In the genomic region with DNA sequence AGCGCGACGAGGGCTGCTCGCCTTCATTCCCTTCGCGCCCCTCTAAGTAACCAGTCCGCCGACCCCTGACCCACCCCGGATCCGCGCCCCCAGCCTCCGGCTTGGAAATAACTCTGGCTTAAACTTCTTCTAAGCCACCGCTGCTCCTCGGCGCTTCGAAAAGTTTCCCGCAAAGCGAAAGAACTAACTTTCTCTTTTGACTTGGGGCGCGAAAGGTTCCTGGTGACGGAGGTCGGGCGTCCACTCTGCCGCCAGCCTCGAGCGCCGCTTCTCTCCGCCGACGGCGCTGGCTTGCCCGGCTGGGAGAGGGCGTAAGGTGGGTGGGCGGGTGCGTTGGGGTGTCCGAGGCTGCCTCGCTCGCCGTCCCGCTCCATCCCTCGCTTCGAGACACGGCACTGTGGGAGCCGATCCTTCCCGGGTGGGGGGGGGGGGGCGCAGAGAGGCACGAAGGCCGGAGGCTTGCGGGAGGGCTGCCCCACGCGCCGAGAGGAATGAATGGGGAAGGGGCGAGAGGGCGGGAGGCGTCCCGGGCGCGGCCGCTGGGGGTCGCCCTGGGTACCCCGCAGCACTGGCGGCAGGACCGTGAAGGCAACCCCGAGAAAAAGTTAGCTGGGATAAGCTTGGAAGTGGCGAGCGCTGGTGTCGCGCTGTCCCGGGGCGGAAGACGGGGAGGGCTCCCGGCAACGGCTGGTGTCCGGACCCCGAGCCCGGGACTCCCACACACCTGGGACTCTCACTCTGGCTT, we compare ENCODE assay signal across 1 cellular context.
TF ChIP-seq lines count a peak whose summit lies in the region.

No MANE protein-coding gene starts in this region.

TF ChIP-seq in HepG2, 621 proteins besides CTCF, POLR2A, EP300 and RAD21 (continued from another document and continues in another):
- TF ChIP-seq, protein P1, sequence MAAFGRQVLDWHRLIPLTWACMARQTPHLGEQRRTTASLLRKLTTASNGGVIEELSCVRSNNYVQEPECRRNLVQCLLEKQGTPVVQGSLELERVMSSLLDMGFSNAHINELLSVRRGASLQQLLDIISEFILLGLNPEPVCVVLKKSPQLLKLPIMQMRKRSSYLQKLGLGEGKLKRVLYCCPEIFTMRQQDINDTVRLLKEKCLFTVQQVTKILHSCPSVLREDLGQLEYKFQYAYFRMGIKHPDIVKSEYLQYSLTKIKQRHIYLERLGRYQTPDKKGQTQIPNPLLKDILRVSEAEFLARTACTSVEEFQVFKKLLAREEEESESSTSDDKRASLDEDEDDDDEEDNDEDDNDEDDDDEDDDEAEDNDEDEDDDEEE (CRISPR knock-in tag; IDR thresholded peaks at IDR 0.05): 0 out of 2 replicates have a peak, but pooled peaks have one; percentile 21
- TF ChIP-seq, protein P2, sequence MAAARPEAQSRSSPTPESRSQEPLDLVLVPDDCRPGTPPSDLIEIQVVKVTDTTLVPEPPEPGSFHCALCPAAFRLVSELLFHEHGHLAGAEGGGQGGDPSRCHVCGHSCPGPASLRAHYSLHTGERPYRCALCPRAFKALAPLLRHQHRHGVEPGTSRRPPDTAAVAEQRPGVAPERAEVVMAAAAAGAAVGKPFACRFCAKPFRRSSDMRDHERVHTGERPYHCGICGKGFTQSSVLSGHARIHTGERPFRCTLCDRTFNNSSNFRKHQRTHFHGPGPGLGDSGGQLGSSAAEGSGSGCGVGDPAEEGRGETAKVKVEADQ (CRISPR knock-in tag; IDR thresholded peaks at IDR 0.05; ENCODE audit: borderline replicate concordance): 0 out of 2 replicates have a peak, but pooled peaks have one; percentile 26
- TF ChIP-seq KLF13 (CRISPR knock-in tag; IDR thresholded peaks at IDR 0.05) (no peak), KLF16 (CRISPR knock-in tag; IDR thresholded peaks at IDR 0.05) (0 out of 4 replicates have a peak, but pooled peaks of 1 of the 2 experiments have one; percentile 45), HES4 (CRISPR knock-in tag; IDR thresholded peaks at IDR 0.05; ENCODE audit: borderline replicate concordance) (0 out of 2 replicates have a peak, but pooled peaks have one; percentile 17), ZNF563 (CRISPR knock-in tag; IDR thresholded peaks at IDR 0.05) (no peak), FOXK1 (CRISPR knock-in tag; IDR thresholded peaks at IDR 0.05; ENCODE audit: borderline replicate concordance, low read depth) (no peak), LCORL (IDR thresholded peaks at IDR 0.05) (no peak), LCORL (CRISPR knock-in tag; IDR thresholded peaks at IDR 0.05) (0 out of 2 replicates have a peak, but pooled peaks have one; percentile 29), ZNF557 (CRISPR knock-in tag; IDR thresholded peaks at IDR 0.05) (no peak), AGO1 (IDR thresholded peaks at IDR 0.05; ENCODE audit: low read depth, low read length, poor library complexity, severe bottlenecking) (peak; percentile 15), MTF2 (CRISPR knock-in tag; IDR thresholded peaks at IDR 0.05; ENCODE audit: borderline replicate concordance) (peak; percentile 86; the same call in 1 of the 2 replicates), ZNF749 (CRISPR knock-in tag; IDR thresholded peaks at IDR 0.05; ENCODE audit: borderline replicate concordance) (0 out of 2 replicates have a peak, but pooled peaks have one; percentile 42), DNMT1 (CRISPR knock-in tag; IDR thresholded peaks at IDR 0.05) (0 out of 2 replicates have a peak, but pooled peaks have one; percentile 51), ZNF431 (CRISPR knock-in tag; IDR thresholded peaks at IDR 0.05; ENCODE audit: borderline replicate concordance, low read depth) (0 out of 2 replicates have a peak, but pooled peaks have one; percentile 25), MTA1 (CRISPR knock-in tag; IDR thresholded peaks at IDR 0.05; ENCODE audit: borderline replicate concordance) (no peak; the same call in 1 of the 2 replicates), ZNF777 (CRISPR knock-in tag; IDR thresholded peaks at IDR 0.05) (peak; percentile 92), FOSL2 (CRISPR knock-in tag; IDR thresholded peaks at IDR 0.05) (peak; percentile 8; the same call in 1 of the 2 replicates), ASH2L (IDR thresholded peaks at IDR 0.05; ENCODE audit: insufficient read length, low read depth, low read length) (no peak), ATF7-NPFF (CRISPR knock-in tag; IDR thresholded peaks at IDR 0.05; ENCODE audit: low read depth) (peak; percentile 18; the same call in 1 of the 2 replicates), KDM5B (CRISPR knock-in tag; IDR thresholded peaks at IDR 0.05; ENCODE audit: borderline replicate concordance) (no peak), KDM2A (CRISPR knock-in tag; IDR thresholded peaks at IDR 0.05; ENCODE audit: borderline replicate concordance, low read depth) (peak; percentile 70; the same call in 1 of the 2 replicates), ZNF670 (CRISPR knock-in tag; IDR thresholded peaks at IDR 0.05; ENCODE audit: borderline replicate concordance) (0 out of 2 replicates have a peak, but pooled peaks have one; percentile 3), ZNF788 (CRISPR knock-in tag; IDR thresholded peaks at IDR 0.05; ENCODE audit: borderline replicate concordance) (peak; percentile 63; the same call in 1 of the 2 replicates), TBL1XR1 (IDR thresholded peaks at IDR 0.05; ENCODE audit: borderline replicate concordance, low read length, partially characterized antibody) (peak; percentile 17), ZNF790 (CRISPR knock-in tag; IDR thresholded peaks at IDR 0.05; ENCODE audit: borderline replicate concordance) (peak; percentile 84; the same call in 1 of the 2 replicates), MXD4 (CRISPR knock-in tag; IDR thresholded peaks at IDR 0.05) (0 out of 2 replicates have a peak, but pooled peaks have one; percentile 8)
- TF ChIP-seq, protein P3, sequence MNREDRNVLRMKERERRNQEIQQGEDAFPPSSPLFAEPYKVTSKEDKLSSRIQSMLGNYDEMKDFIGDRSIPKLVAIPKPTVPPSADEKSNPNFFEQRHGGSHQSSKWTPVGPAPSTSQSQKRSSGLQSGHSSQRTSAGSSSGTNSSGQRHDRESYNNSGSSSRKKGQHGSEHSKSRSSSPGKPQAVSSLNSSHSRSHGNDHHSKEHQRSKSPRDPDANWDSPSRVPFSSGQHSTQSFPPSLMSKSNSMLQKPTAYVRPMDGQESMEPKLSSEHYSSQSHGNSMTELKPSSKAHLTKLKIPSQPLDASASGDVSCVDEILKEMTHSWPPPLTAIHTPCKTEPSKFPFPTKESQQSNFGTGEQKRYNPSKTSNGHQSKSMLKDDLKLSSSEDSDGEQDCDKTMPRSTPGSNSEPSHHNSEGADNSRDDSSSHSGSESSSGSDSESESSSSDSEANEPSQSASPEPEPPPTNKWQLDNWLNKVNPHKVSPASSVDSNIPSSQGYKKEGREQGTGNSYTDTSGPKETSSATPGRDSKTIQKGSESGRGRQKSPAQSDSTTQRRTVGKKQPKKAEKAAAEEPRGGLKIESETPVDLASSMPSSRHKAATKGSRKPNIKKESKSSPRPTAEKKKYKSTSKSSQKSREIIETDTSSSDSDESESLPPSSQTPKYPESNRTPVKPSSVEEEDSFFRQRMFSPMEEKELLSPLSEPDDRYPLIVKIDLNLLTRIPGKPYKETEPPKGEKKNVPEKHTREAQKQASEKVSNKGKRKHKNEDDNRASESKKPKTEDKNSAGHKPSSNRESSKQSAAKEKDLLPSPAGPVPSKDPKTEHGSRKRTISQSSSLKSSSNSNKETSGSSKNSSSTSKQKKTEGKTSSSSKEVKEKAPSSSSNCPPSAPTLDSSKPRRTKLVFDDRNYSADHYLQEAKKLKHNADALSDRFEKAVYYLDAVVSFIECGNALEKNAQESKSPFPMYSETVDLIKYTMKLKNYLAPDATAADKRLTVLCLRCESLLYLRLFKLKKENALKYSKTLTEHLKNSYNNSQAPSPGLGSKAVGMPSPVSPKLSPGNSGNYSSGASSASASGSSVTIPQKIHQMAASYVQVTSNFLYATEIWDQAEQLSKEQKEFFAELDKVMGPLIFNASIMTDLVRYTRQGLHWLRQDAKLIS (CRISPR knock-in tag; IDR thresholded peaks at IDR 0.05): no peak
- TF ChIP-seq, protein P4, sequence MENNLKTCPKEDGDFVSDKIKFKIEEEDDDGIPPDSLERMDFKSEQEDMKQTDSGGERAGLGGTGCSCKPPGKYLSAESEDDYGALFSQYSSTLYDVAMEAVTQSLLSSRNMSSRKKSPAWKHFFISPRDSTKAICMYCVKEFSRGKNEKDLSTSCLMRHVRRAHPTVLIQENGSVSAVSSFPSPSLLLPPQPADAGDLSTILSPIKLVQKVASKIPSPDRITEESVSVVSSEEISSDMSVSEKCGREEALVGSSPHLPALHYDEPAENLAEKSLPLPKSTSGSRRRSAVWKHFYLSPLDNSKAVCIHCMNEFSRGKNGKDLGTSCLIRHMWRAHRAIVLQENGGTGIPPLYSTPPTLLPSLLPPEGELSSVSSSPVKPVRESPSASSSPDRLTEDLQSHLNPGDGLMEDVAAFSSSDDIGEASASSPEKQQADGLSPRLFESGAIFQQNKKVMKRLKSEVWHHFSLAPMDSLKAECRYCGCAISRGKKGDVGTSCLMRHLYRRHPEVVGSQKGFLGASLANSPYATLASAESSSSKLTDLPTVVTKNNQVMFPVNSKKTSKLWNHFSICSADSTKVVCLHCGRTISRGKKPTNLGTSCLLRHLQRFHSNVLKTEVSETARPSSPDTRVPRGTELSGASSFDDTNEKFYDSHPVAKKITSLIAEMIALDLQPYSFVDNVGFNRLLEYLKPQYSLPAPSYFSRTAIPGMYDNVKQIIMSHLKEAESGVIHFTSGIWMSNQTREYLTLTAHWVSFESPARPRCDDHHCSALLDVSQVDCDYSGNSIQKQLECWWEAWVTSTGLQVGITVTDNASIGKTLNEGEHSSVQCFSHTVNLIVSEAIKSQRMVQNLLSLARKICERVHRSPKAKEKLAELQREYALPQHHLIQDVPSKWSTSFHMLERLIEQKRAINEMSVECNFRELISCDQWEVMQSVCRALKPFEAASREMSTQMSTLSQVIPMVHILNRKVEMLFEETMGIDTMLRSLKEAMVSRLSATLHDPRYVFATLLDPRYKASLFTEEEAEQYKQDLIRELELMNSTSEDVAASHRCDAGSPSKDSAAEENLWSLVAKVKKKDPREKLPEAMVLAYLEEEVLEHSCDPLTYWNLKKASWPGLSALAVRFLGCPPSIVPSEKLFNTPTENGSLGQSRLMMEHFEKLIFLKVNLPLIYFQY (CRISPR knock-in tag; IDR thresholded peaks at IDR 0.05; ENCODE audit: borderline replicate concordance): 0 out of 2 replicates have a peak, but pooled peaks have one; percentile 12
- TF ChIP-seq, protein P5, sequence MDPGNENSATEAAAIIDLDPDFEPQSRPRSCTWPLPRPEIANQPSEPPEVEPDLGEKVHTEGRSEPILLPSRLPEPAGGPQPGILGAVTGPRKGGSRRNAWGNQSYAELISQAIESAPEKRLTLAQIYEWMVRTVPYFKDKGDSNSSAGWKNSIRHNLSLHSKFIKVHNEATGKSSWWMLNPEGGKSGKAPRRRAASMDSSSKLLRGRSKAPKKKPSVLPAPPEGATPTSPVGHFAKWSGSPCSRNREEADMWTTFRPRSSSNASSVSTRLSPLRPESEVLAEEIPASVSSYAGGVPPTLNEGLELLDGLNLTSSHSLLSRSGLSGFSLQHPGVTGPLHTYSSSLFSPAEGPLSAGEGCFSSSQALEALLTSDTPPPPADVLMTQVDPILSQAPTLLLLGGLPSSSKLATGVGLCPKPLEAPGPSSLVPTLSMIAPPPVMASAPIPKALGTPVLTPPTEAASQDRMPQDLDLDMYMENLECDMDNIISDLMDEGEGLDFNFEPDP (CRISPR knock-in tag; conservative IDR thresholded peaks at IDR 0.05): 0 out of 2 replicates have a peak, but pooled peaks have one; percentile 87
- TF ChIP-seq, protein P6, sequence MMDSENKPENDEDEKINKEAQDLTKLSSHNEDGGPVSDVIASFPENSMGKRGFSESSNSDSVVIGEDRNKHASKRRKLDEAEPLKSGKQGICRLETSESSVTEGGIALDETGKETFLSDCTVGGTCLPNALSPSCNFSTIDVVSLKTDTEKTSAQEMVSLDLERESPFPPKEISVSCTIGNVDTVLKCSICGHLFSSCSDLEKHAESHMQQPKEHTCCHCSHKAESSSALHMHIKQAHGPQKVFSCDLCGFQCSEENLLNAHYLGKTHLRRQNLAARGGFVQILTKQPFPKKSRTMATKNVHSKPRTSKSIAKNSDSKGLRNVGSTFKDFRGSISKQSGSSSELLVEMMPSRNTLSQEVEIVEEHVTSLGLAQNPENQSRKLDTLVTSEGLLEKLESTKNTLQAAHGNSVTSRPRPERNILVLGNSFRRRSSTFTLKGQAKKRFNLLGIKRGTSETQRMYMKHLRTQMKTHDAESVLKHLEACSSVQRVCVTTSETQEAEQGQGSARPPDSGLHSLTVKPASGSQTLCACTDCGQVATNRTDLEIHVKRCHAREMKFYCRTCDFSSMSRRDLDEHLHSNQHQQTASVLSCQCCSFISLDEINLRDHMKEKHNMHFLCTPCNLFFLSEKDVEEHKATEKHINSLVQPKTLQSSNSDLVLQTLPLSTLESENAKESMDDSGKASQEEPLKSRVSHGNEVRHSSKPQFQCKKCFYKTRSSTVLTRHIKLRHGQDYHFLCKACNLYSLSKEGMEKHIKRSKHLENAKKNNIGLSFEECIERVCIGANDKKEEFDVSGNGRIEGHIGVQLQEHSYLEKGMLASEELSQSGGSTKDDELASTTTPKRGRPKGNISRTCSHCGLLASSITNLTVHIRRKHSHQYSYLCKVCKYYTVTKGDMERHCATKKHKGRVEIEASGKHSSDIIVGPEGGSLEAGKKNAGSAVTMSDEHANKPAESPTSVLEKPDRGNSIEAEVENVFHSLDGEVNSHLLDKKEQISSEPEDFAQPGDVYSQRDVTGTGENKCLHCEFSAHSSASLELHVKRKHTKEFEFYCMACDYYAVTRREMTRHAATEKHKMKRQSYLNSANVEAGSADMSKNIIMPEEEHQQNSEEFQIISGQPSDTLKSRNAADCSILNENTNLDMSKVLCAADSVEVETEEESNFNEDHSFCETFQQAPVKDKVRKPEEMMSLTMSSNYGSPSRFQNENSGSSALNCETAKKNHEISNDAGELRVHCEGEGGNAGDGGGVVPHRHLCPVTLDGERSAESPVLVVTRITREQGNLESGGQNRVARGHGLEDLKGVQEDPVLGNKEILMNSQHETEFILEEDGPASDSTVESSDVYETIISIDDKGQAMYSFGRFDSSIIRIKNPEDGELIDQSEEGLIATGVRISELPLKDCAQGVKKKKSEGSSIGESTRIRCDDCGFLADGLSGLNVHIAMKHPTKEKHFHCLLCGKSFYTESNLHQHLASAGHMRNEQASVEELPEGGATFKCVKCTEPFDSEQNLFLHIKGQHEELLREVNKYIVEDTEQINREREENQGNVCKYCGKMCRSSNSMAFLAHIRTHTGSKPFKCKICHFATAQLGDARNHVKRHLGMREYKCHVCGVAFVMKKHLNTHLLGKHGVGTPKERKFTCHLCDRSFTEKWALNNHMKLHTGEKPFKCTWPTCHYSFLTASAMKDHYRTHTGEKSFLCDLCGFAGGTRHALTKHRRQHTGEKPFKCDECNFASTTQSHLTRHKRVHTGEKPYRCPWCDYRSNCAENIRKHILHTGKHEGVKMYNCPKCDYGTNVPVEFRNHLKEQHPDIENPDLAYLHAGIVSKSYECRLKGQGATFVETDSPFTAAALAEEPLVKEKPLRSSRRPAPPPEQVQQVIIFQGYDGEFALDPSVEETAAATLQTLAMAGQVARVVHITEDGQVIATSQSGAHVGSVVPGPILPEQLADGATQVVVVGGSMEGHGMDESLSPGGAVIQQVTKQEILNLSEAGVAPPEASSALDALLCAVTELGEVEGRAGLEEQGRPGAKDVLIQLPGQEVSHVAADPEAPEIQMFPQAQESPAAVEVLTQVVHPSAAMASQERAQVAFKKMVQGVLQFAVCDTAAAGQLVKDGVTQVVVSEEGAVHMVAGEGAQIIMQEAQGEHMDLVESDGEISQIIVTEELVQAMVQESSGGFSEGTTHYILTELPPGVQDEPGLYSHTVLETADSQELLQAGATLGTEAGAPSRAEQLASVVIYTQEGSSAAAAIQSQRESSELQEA (CRISPR knock-in tag; IDR thresholded peaks at IDR 0.05; ENCODE audit: not compliant biosample characterization): no peak
- TF ChIP-seq, protein P7, sequence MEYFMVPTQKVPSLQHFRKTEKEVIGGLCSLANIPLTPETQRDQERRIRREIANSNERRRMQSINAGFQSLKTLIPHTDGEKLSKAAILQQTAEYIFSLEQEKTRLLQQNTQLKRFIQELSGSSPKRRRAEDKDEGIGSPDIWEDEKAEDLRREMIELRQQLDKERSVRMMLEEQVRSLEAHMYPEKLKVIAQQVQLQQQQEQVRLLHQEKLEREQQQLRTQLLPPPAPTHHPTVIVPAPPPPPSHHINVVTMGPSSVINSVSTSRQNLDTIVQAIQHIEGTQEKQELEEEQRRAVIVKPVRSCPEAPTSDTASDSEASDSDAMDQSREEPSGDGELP (IDR thresholded peaks at IDR 0.05; ENCODE audit: borderline replicate concordance, low read depth): no peak
